ENCODE assay signal across 16 cellular contexts in the genomic region with DNA sequence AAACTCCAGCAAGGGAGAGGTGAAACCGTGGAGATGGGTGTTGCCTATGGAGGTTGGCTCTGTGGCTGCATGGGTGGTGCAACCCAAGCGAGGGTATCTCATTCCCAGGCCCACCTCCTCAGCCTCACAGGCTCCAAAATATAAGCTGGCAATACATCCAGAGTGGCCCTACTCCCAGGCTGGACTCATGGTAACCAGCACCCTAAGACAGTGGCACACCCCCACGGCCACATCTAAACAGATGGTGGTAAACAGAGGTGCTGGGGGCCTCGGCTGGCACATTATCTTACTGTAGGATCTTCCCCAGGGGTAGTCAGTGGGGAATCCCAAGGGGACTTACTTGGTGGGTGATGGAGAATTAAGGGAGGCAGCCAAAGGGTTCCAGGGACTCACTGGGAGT. TPM values are rescaled to one million over a fixed set of nuclear protein-coding genes. Genes with fewer than 3 reads are reported as not detected.
DNase-seq lines count a peak whose midpoint lies in the region; ATAC-seq lines count a peak whose summit lies in the region.
"Had no signal": no experiment of that assay in that cellular context is flagged by ENCODE, and none has a peak within 500 bp of the region (broad histone marks: within the 10 kb centered on the region; RNA-seq: fewer than 3 reads in every experiment).

No MANE protein-coding gene starts in this region.

- H3K9me3 Mint-ChIP-seq in activated CD8-positive, alpha-beta memory T cell treated with anti-CD3 and anti-CD28 coated beads, Interleukin-2, amount 10 ng/mL, durations not matched to agents 7 days and 5 days (ENCODE audit: low read depth): no peaks in the 10 kb centered on the region
- no peaks in the 10 kb centered on the region for H3K9me3 Mint-ChIP-seq in central memory CD8-positive, alpha-beta T cell
- no peaks in the 10 kb centered on the region for H3K9me3 Mint-ChIP-seq in stimulated activated memory B cell treated with anti-CD40 and anti-IgM and Interleukin-4, amounts not matched to agents 10 μg/mL and 1 μg/mL and 100 μg/mL, for 72 hours

- ATAC-seq in activated CD8-positive, alpha-beta memory T cell treated with anti-CD3 and anti-CD28 coated beads, Interleukin-2, amount 10 ng/mL, durations not matched to agents 7 days and 5 days: no peak
- ATAC-seq in T-helper 17 cell: no peak
- ATAC-seq in central memory CD8-positive, alpha-beta T cell (replicated peaks; ENCODE audit: extremely low read depth, poor library complexity, severe bottlenecking): no peak
- ATAC-seq in stimulated activated memory B cell treated with anti-CD40 and anti-IgM and Interleukin-4, amounts not matched to agents 10 μg/mL and 1 μg/mL and 100 μg/mL, for 72 hours: no peak
- no peak for ATAC-seq in GM21717 (IDR thresholded peaks at IDR 0.05; ENCODE audit: unreplicated experiment)
- no peak for ATAC-seq in HG03025 (IDR thresholded peaks at IDR 0.05; ENCODE audit: low FRiP score, unreplicated experiment)
- ATAC-seq: left lung had no signal

- H3K27ac Mint-ChIP-seq in activated CD8-positive, alpha-beta memory T cell treated with anti-CD3 and anti-CD28 coated beads, Interleukin-2, amount 10 ng/mL, durations not matched to agents 7 days and 5 days: no peak overlapping the region
- H3K27ac Mint-ChIP-seq in T-helper 17 cell: peak overlapping the region; percentile 80
- peak overlapping the region; percentile 86 for H3K27ac Mint-ChIP-seq in central memory CD8-positive, alpha-beta T cell (ENCODE audit: low read depth)
- H3K27ac Mint-ChIP-seq in stimulated activated memory B cell treated with anti-CD40 and anti-IgM and Interleukin-4, amounts not matched to agents 10 μg/mL and 1 μg/mL and 100 μg/mL, for 72 hours: peak overlapping the region; percentile 81

- H3K4me1 Mint-ChIP-seq in activated CD8-positive, alpha-beta memory T cell treated with anti-CD3 and anti-CD28 coated beads, Interleukin-2, amount 10 ng/mL, durations not matched to agents 7 days and 5 days: peaks cover 41% of the 10 kb centered on the region
- H3K4me1 Mint-ChIP-seq in T-helper 17 cell: peaks cover 47% of the 10 kb centered on the region
- H3K4me1 Mint-ChIP-seq in central memory CD8-positive, alpha-beta T cell: peaks cover 52% of the 10 kb centered on the region
- peaks cover 61% of the 10 kb centered on the region for H3K4me1 Mint-ChIP-seq in stimulated activated memory B cell treated with anti-CD40 and anti-IgM and Interleukin-4, amounts not matched to agents 10 μg/mL and 1 μg/mL and 100 μg/mL, for 72 hours

- H3K36me3 Mint-ChIP-seq in activated CD8-positive, alpha-beta memory T cell treated with anti-CD3 and anti-CD28 coated beads, Interleukin-2, amount 10 ng/mL, durations not matched to agents 7 days and 5 days: peaks cover 3% of the 10 kb centered on the region
- peaks cover 2% of the 10 kb centered on the region for H3K36me3 Mint-ChIP-seq in T-helper 17 cell (ENCODE audit: low read depth)
- H3K36me3 Mint-ChIP-seq in central memory CD8-positive, alpha-beta T cell (ENCODE audit: insufficient read depth): peaks cover 26% of the 10 kb centered on the region
- no peaks in the 10 kb centered on the region for H3K36me3 Mint-ChIP-seq in stimulated activated memory B cell treated with anti-CD40 and anti-IgM and Interleukin-4, amounts not matched to agents 10 μg/mL and 1 μg/mL and 100 μg/mL, for 72 hours

- no peak overlapping the region for H3K4me3 Mint-ChIP-seq in activated CD8-positive, alpha-beta memory T cell treated with anti-CD3 and anti-CD28 coated beads, Interleukin-2, amount 10 ng/mL, durations not matched to agents 7 days and 5 days
- no peak overlapping the region for H3K4me3 Mint-ChIP-seq in T-helper 17 cell
- peak overlapping the region; percentile 32 for H3K4me3 Mint-ChIP-seq in central memory CD8-positive, alpha-beta T cell
- peak overlapping the region; percentile 3 for H3K4me3 Mint-ChIP-seq in stimulated activated memory B cell treated with anti-CD40 and anti-IgM and Interleukin-4, amounts not matched to agents 10 μg/mL and 1 μg/mL and 100 μg/mL, for 72 hours

- peak; percentile 56 for DNase-seq in activated CD8-positive, alpha-beta memory T cell treated with anti-CD3 and anti-CD28 coated beads, Interleukin-2, amount 50 U/mL, for 48 hours
- DNase-seq in activated CD8-positive, alpha-beta memory T cell treated with anti-CD3 and anti-CD28 coated beads, Interleukin-2, amount 10 ng/mL, durations not matched to agents 7 days and 5 days: no peak
- DNase-seq in T-helper 17 cell (no peak), GOT3 (lab: John Stamatoyannopoulos, UW) (no peak)
- DNase-seq in central memory CD8-positive, alpha-beta T cell (ENCODE audit: low spot score in 2 of 2): no peak
- DNase-seq: activated CD4-positive, alpha-beta T cell treated with anti-CD3 and anti-CD28 coated beads for 48 hours; activated gamma-delta T cell treated with Interleukin-2 at 50 U/mL for 16 hours; left lung; NCI-H1105 treated with DMSO at 0.1 percent for 48 hours; NCI-H524 treated with DMSO at 0.1 percent for 48 hours; small intestine; stimulated activated CD4-positive, alpha-beta T cell treated with anti-CD3 and anti-CD28 coated beads, Interleukin-4, amount 100 ng/mL, for 1 hour had no signal

- CTCF ChIA-PET in activated CD8-positive, alpha-beta memory T cell treated with anti-CD3 and anti-CD28 coated beads, Interleukin-2, amount 10 ng/mL, durations not matched to agents 7 days and 5 days (lab: Charles Lee): no interaction called here

- no peaks in the 10 kb centered on the region for H3K27me3 Mint-ChIP-seq in activated CD8-positive, alpha-beta memory T cell treated with anti-CD3 and anti-CD28 coated beads, Interleukin-2, amount 10 ng/mL, durations not matched to agents 7 days and 5 days
- no peaks in the 10 kb centered on the region for H3K27me3 Mint-ChIP-seq in T-helper 17 cell
- no peaks in the 10 kb centered on the region for H3K27me3 Mint-ChIP-seq in central memory CD8-positive, alpha-beta T cell
- no peaks in the 10 kb centered on the region for H3K27me3 Mint-ChIP-seq in stimulated activated memory B cell treated with anti-CD40 and anti-IgM and Interleukin-4, amounts not matched to agents 10 μg/mL and 1 μg/mL and 100 μg/mL, for 72 hours

- no peaks in the 10 kb centered on the region for H3K9me3 ChIP-seq in T-helper 17 cell (ENCODE audit: control insufficient read depth, low read length, poor library complexity, severe bottlenecking)
- H3K9me3 ChIP-seq: left lung, neutrophil had no signal

RNA-seq across cellular contexts. Expression of gene CCND3, which starts 33.7 kb away (rescaled TPM):
- total RNA-seq in activated CD8-positive, alpha-beta memory T cell treated with anti-CD3 and anti-CD28 coated beads, Interleukin-2, amount 10 ng/mL, durations not matched to agents 7 days and 5 days: 100 to 1,000 TPM; 333 to 502 TPM
- 100 to 1,000 TPM; 247 to 250 TPM for total RNA-seq in T-helper 17 cell

RNA-seq across cellular contexts. Expression of gene BYSL, which starts 54.0 kb away (rescaled TPM):
- 10 to 100 TPM; 33.1 to 48.5 TPM for total RNA-seq in activated CD8-positive, alpha-beta memory T cell treated with anti-CD3 and anti-CD28 coated beads, Interleukin-2, amount 10 ng/mL, durations not matched to agents 7 days and 5 days
- 1 to 10 TPM; 2.8 to 3.8 TPM for total RNA-seq in T-helper 17 cell

RNA-seq across cellular contexts. Expression of gene MED20, which starts 54.3 kb away (rescaled TPM):
- 10 to 100 TPM; 21.9 to 25.6 TPM for total RNA-seq in activated CD8-positive, alpha-beta memory T cell treated with anti-CD3 and anti-CD28 coated beads, Interleukin-2, amount 10 ng/mL, durations not matched to agents 7 days and 5 days
- total RNA-seq in T-helper 17 cell: 1 to 10 TPM; 3.6 to 3.9 TPM

Comparison
In these comparisons a context has a peak if more than half of its experiments do, and no peak if none do; other contexts are left out.
1. H3K4me3 Mint-ChIP-seq: peak in central memory CD8-positive, alpha-beta T cell (single experiment) and stimulated activated memory B cell treated with anti-CD40 and anti-IgM and Interleukin-4, amounts not matched to agents 10 μg/mL and 1 μg/mL and 100 μg/mL, for 72 hours (single experiment); none in activated CD8-positive, alpha-beta memory T cell treated with anti-CD3 and anti-CD28 coated beads, Interleukin-2, amount 10 ng/mL, durations not matched to agents 7 days and 5 days (single experiment) and T-helper 17 cell (single experiment).
2. RNA of gene BYSL, which starts 54.0 kb away (total RNA-seq): 33.1 to 48.5 TPM in activated CD8-positive, alpha-beta memory T cell treated with anti-CD3 and anti-CD28 coated beads, Interleukin-2, amount 10 ng/mL, durations not matched to agents 7 days and 5 days; 2.8 to 3.8 TPM in T-helper 17 cell; every median in the first group is over 4 times any median in the second.
3. RNA of gene MED20, which starts 54.3 kb away (total RNA-seq): 21.9 to 25.6 TPM in activated CD8-positive, alpha-beta memory T cell treated with anti-CD3 and anti-CD28 coated beads, Interleukin-2, amount 10 ng/mL, durations not matched to agents 7 days and 5 days; 3.6 to 3.9 TPM in T-helper 17 cell; every median in the first group is over 4 times any median in the second.